8 cellular contexts compared by ENCODE assay signal in the genomic region with DNA sequence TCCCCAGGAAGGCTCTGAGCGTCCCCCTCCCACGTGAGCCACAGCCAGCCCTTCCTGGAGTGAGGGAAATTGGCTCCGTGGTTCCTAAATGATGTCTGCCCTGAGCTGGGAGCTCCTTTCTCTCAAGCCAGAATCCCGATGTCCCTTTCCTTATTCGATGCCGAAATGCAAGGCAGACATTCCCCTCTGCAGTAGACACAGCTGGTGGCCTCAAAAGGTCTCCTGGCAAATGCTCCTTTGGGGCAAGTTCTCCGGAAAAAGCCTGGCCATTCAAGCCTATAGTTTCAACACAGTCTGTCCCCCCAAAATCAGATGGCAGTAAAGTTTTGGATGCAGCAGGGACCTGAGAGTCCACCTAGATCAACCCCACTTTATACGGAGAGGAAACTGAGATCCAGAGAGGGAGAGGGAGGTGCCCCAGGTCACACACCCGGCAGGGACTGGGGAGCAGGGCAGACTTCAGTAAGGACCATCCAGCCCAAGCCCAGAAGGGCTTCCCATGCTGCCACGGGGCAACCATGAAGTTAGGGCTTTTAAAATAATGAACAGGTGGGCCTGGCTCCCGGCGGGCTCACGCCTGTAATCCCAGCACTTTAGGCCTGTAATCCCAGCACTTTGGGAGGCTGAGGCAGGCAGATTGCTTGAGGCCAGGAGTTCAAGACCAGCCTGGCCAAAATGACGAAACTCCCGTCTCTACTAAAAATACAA.
DNase-seq lines count a peak whose midpoint lies in the region; ATAC-seq and TF ChIP-seq lines count a peak whose summit lies in the region.

No MANE protein-coding gene starts in this region.

- peak overlapping the region; percentile 65 for H3K4me3 Mint-ChIP-seq in Calu3 (ENCODE audit: low read depth, unreplicated experiment)

- no peaks in the 10 kb centered on the region for H3K9me3 Mint-ChIP-seq in Calu3 (ENCODE audit: low read depth, unreplicated experiment)

- H3K4me3 ChIP-seq in dorsolateral prefrontal cortex (peak overlapping the region; percentile 32 to 89 (median 78)), neural cell (ENCODE audit: low read length) (peak overlapping the region; percentile 97)

- intact Hi-C loops in Calu3 (cut with micrococcal nuclease; ENCODE audit: unreplicated experiment) (no loop called here), dorsolateral prefrontal cortex (cut with DNase I) (loop anchor here (2.0 to 10.0 kb wide), 5 partner anchors 41 to 105 kb away; a partner anchor contains a TSS)

- H3F3A ChIP-seq in neural cell (ENCODE audit: insufficient read depth, low read length, poor library complexity, severe bottlenecking) = no peaks in the 10 kb centered on the region

- H3K27ac ChIP-seq in dorsolateral prefrontal cortex (peak overlapping the region in 58 of 59 donors; percentile 14 to 97 (median 92)), neural cell (ENCODE audit: low read length) (peak overlapping the region; percentile 78)

- H3K36me3 Mint-ChIP-seq in Calu3 (ENCODE audit: insufficient read depth, unreplicated experiment) = peaks cover 17% of the 10 kb centered on the region

- H3K4me1 Mint-ChIP-seq in Calu3 (ENCODE audit: low read depth, unreplicated experiment) = no peaks in the 10 kb centered on the region

- CTCF ChIA-PET in Calu3 (lab: Charles Lee) = no interaction called here

- TF ChIP-seq EP300 in neural cell (conservative IDR thresholded peaks at IDR 0.05; ENCODE audit: poor library complexity, severe bottlenecking) = no peak

- no peak overlapping the region for H3K27ac Mint-ChIP-seq in Calu3 (ENCODE audit: unreplicated experiment)

- no peaks in the 10 kb centered on the region for H4K20me1 ChIP-seq in neural cell (ENCODE audit: insufficient read depth)

- no TSS peak for BruUV-seq in Calu3 (replicated peaks; lab: Mats Ljungman, UMichigan)

- no peaks in the 10 kb centered on the region for H3K9me2 ChIP-seq in neural cell (ENCODE audit: insufficient read depth, low read length)

- peak overlapping the region; percentile 88 for H3K4me2 ChIP-seq in neural cell (ENCODE audit: low read length)

- peak overlapping the region; percentile 90 for H2AFZ ChIP-seq in neural cell (ENCODE audit: low read depth, low read length)

- TF ChIP-seq CTCF in Calu3 (IDR thresholded peaks at IDR 0.05; ENCODE audit: unreplicated experiment) = no peak
- TF ChIP-seq CTCF in dorsolateral prefrontal cortex (IDR thresholded peaks at IDR 0.05 in 54 of 56, conservative IDR thresholded peaks at IDR 0.05 in 2 of 56; ENCODE audit: low read depth in 1 of 56, partially characterized antibody in 56 of 56) = no peak
- TF ChIP-seq CTCF in neural cell (IDR thresholded peaks at IDR 0.05; ENCODE audit: poor library complexity, severe bottlenecking) = no peak

- no peaks in the 10 kb centered on the region for H3K9me3 ChIP-seq in neural cell (ENCODE audit: low read length)

- DNase-seq in Calu3 = peak; percentile 3
- peak; percentile 35 for DNase-seq in NCI-H2227 treated with DMSO at 0.1 percent for 48 hours (lab: John Stamatoyannopoulos, UW)
- DNase-seq in dorsolateral prefrontal cortex = no peak
- no peak for DNase-seq in SIG-M5 (lab: John Stamatoyannopoulos, UW)
- DNase-seq in NCI-H187 treated with DMSO at 0.1 percent for 48 hours (lab: John Stamatoyannopoulos, UW) = no peak
- DNase-seq in HT-29 (ENCODE audit: low spot score) = no peak

- peak overlapping the region; percentile 86 for H3K9ac ChIP-seq in neural cell (ENCODE audit: low read length)

- H3K27me3 Mint-ChIP-seq in Calu3 (ENCODE audit: unreplicated experiment) = no peaks in the 10 kb centered on the region

- ATAC-seq in GM18868 (IDR thresholded peaks at IDR 0.05; ENCODE audit: unreplicated experiment) = no peak

- H3K27me3 ChIP-seq in dorsolateral prefrontal cortex (no peaks in the 10 kb centered on the region), neural cell (ENCODE audit: insufficient read depth, low read depth, low read length) (no peaks in the 10 kb centered on the region)

- no peak for TF ChIP-seq RAD21 in neural cell (conservative IDR thresholded peaks at IDR 0.05)

- H3K79me2 ChIP-seq in neural cell (replicated peaks; ENCODE audit: insufficient read depth, low read length) = peaks cover 30% of the 10 kb centered on the region

- no peaks in the 10 kb centered on the region for H3K36me3 ChIP-seq in neural cell (ENCODE audit: insufficient read depth, low read length)

TF ChIP-seq in neural cell, 6 proteins besides CTCF, POLR2A, EP300 and RAD21:
- no peak for TF ChIP-seq POLR2AphosphoS5 (IDR thresholded peaks at IDR 0.05)

Comparison
In these comparisons a context has a peak if more than half of its experiments do, and no peak if none do; other contexts are left out.
1. DNase-seq: peak in Calu3 (single experiment) and NCI-H2227 treated with DMSO at 0.1 percent for 48 hours (single experiment); none in dorsolateral prefrontal cortex (0 of 10), SIG-M5 (single experiment), NCI-H187 treated with DMSO at 0.1 percent for 48 hours (single experiment) and HT-29 (single experiment).